In genomic region chr17:35046740-35047283, GRCh38 we compare ENCODE assay signal across 8 cellular contexts. TPM values are rescaled to one million over a fixed set of nuclear protein-coding genes. Genes with fewer than 3 reads are reported as not detected.
DNase-seq lines count a peak whose midpoint lies in the region; ATAC-seq and TF ChIP-seq lines count a peak whose summit lies in the region.

No MANE protein-coding gene starts in this region.

- H3K36me3 ChIP-seq in hepatocyte (replicated peaks; ENCODE audit: insufficient read depth, low read depth) = no peaks in the 10 kb centered on the region
- H3K36me3 ChIP-seq in OCI-LY7 (ENCODE audit: insufficient read depth, low read length) = no peaks in the 10 kb centered on the region

- H3K79me2 ChIP-seq in hepatocyte = peaks cover 75% of the 10 kb centered on the region
- no peaks in the 10 kb centered on the region for H3K79me2 ChIP-seq in OCI-LY7 (ENCODE audit: insufficient read depth, low read depth, low read length)

- H3K9me2 ChIP-seq in hepatocyte (replicated peaks; ENCODE audit: insufficient read depth) (no peaks in the 10 kb centered on the region), OCI-LY7 (ENCODE audit: insufficient read depth, low read length) (no peaks in the 10 kb centered on the region)

- H3K9me3 ChIP-seq in hepatocyte (ENCODE audit: low read depth) = no peaks in the 10 kb centered on the region
- H3K9me3 ChIP-seq in OCI-LY7 (ENCODE audit: low read length) = no peaks in the 10 kb centered on the region

- POLR2A ChIA-PET in OCI-LY7 (lab: Charles Lee) = interaction anchor here (0.7 kb wide), 1 partner anchor 93 kb away, joined by 3 read pairs; no protein-coding TSS in a partner anchor

- H2AFZ ChIP-seq in hepatocyte (no peak overlapping the region), OCI-LY7 (ENCODE audit: low read length) (no peak overlapping the region)

- no peaks in the 10 kb centered on the region for H3K27me3 ChIP-seq in hepatocyte

- BruUV-seq in OCI-LY7 (replicated peaks; lab: Mats Ljungman, UMichigan) = no TSS peak

- peak; percentile 78 for DNase-seq in LHCN-M2 (ENCODE audit: low read depth)
- peak; percentile 56 for DNase-seq in activated CD8-positive, alpha-beta memory T cell treated with anti-CD3 and anti-CD28 coated beads, Interleukin-2, amount 50 U/mL, for 4 hours
- DNase-seq in hepatocyte (ENCODE audit: low spot score) = no peak
- DNase-seq in stimulated activated CD8-positive, alpha-beta memory T cell treated with anti-CD3 and anti-CD28 coated beads, Interleukin-7, amount 100 ng/mL, for 4 hours (ENCODE audit: low read depth in 2 of 2) = peak; percentile 34 to 56
- no peak for DNase-seq in NCI-H2196 treated with DMSO at 0.1 percent for 48 hours (lab: John Stamatoyannopoulos, UW; ENCODE audit: unreplicated experiment)
- no peak for DNase-seq in OCI-LY7 (ENCODE audit: low spot score)

- peaks cover 17% of the 10 kb centered on the region for H4K20me1 ChIP-seq in hepatocyte (ENCODE audit: insufficient read depth, poor library complexity, severe bottlenecking)
- H4K20me1 ChIP-seq in OCI-LY7 (ENCODE audit: insufficient read depth, low read length) = no peaks in the 10 kb centered on the region

- H3K4me2 ChIP-seq in hepatocyte (peak overlapping the region; percentile 52), OCI-LY7 (ENCODE audit: low read length) (no peak overlapping the region)

- H3K27ac ChIP-seq in hepatocyte (peak overlapping the region; percentile 24), OCI-LY7 (ENCODE audit: low read depth, low read length, poor library complexity, severe bottlenecking) (no peak overlapping the region)

- CTCF ChIA-PET in OCI-LY7 (lab: Charles Lee; ENCODE audit: unreplicated experiment) = no interaction called here

- H3K4me3 ChIP-seq in hepatocyte (no peak overlapping the region), OCI-LY7 (ENCODE audit: low read depth, low read length, poor library complexity, severe bottlenecking) (no peak overlapping the region)

- intact Hi-C loops in OCI-LY7 (cut with micrococcal nuclease; ENCODE audit: unreplicated experiment) = no loop called here

- peaks cover 27% of the 10 kb centered on the region for H3K4me1 ChIP-seq in hepatocyte (ENCODE audit: insufficient read depth)
- H3K4me1 ChIP-seq in OCI-LY7 (ENCODE audit: insufficient read depth, low read length, poor library complexity, severe bottlenecking) = peaks cover 11% of the 10 kb centered on the region

- 41% methylated on average over 5 of the region's 5 CpGs for WGBS in hepatocyte (ENCODE audit: low lambda C conversion rate, missing lambda C conversion rate)

- ATAC-seq in GM19043 (IDR thresholded peaks at IDR 0.05; ENCODE audit: low read depth, unreplicated experiment) (peak; percentile 49), HG02759 (IDR thresholded peaks at IDR 0.05; ENCODE audit: unreplicated experiment) (no peak)

- no peak for TF ChIP-seq CTCF in hepatocyte (IDR thresholded peaks at IDR 0.05; ENCODE audit: poor library complexity)
- no peak for TF ChIP-seq CTCF in OCI-LY7 (conservative IDR thresholded peaks at IDR 0.05; ENCODE audit: low read length)

RNA-seq across cellular contexts. Expression of gene RFFL, which starts 16.7 kb away (rescaled TPM):
- total RNA-seq in LHCN-M2 (2014; rRNA removed) (14.5 and 16.6 TPM in 2 replicates), hepatocyte (22.7 and 22.9 TPM in 2 replicates), OCI-LY7 (2022) (11.2 and 16.1 TPM in 2 replicates)
- 7.0 TPM for polyA plus RNA-seq in LHCN-M2 (2012)
- polyA plus RNA-seq in hepatocyte = 12.9 and 14.0 TPM in 2 replicates
- total RNA-seq in OCI-LY7 (2014; rRNA removed; shearing (Covaris generic)) = 15.6 and 20.6 TPM in 2 replicates

Comparison
In these comparisons a context has a peak if more than half of its experiments do, and no peak if none do; other contexts are left out.
1. DNase-seq: peak in LHCN-M2 (single experiment), activated CD8-positive, alpha-beta memory T cell treated with anti-CD3 and anti-CD28 coated beads, Interleukin-2, amount 50 U/mL, for 4 hours (single experiment) and stimulated activated CD8-positive, alpha-beta memory T cell treated with anti-CD3 and anti-CD28 coated beads, Interleukin-7, amount 100 ng/mL, for 4 hours (2 of 2); none in hepatocyte (single experiment), NCI-H2196 treated with DMSO at 0.1 percent for 48 hours (single experiment) and OCI-LY7 (single experiment).